ENCODE assay signal across 24 cellular contexts in genomic region chr2:7771781-7772180, GRCh38.
DNase-seq lines count a peak whose midpoint lies in the region; ATAC-seq lines count a peak whose summit lies in the region.
"Had no signal": no experiment of that assay in that cellular context is flagged by ENCODE, and none has a peak within 500 bp of the region (broad histone marks: within the 10 kb centered on the region; RNA-seq: fewer than 3 reads in every experiment).

No MANE protein-coding gene starts in this region.

- ATAC-seq in GM19463 (IDR thresholded peaks at IDR 0.05; ENCODE audit: unreplicated experiment): no peak
- ATAC-seq in GM21515 (IDR thresholded peaks at IDR 0.05; ENCODE audit: unreplicated experiment): no peak
- ATAC-seq: SK-N-SH treated with all-trans-retinoic acid at 6 μM for 48 hours, T-helper 17 cell had no signal

- DNase-seq in COLO668 (lab: John Stamatoyannopoulos, UW; ENCODE audit: unreplicated experiment) (peak; percentile 16), NCI-H146 (lab: John Stamatoyannopoulos, UW) (peak; percentile 73), RPMI8226 (peak; percentile 76), epithelial cell of prostate (ENCODE audit: low read depth, low spot score) (no peak), NCI-H1436 (lab: John Stamatoyannopoulos, UW) (no peak)
- DNase-seq: CD8-positive, alpha-beta memory T cell; DMS153; DND-41; H7; KBM-7; MG63; NCI-H1105 treated with DMSO at 0.1 percent for 48 hours; NCI-H1694 treated with DMSO at 0.1 percent for 48 hours; NCI-H2081; NCI-H2171; NCI-H226; NCI-H510A treated with DMSO at 0.1 percent for 48 hours; NCI-H82; OCI-M1; T-helper 17 cell had no signal

- H3K27ac ChIP-seq in epithelial cell of prostate: peak overlapping the region; percentile 86
- H3K27ac ChIP-seq: C4-2B had no signal

Comparison
In these comparisons a context has a peak if more than half of its experiments do, and no peak if none do; other contexts are left out.
1. DNase-seq: peak in COLO668 (single experiment), NCI-H146 (single experiment) and RPMI8226 (single experiment); none in epithelial cell of prostate (single experiment) and NCI-H1436 (single experiment).